In genomic region chr5:1386274-1386717, GRCh38 we compare ENCODE assay signal across 8 cellular contexts. TPM values are rescaled to one million over a fixed set of nuclear protein-coding genes. Genes with fewer than 3 reads are reported as not detected.
DNase-seq lines count a peak whose midpoint lies in the region; ATAC-seq lines count a peak whose summit lies in the region.

No MANE protein-coding gene starts in this region.

- H3K4me3 Mint-ChIP-seq in naive B cell: peak overlapping the region; percentile 85 to 99 (median 98)
- H3K4me3 Mint-ChIP-seq in stimulated activated effector memory CD8-positive, alpha-beta T cell treated with anti-CD3 and anti-CD28 coated beads, Interleukin-12 subunit alpha, Interleukin-12 subunit beta, amount 100 ng/mL, for 72 hours: peak overlapping the region; percentile 89

- peaks cover 0 to 13% of the 10 kb centered on the region in 2 donors for H3K4me1 ChIP-seq in esophagus (ENCODE audit: control insufficient read depth in 2 of 2, insufficient read depth in 2 of 2, low read length in 1 of 2)

- H3K4me1 Mint-ChIP-seq in naive B cell: peaks cover 24 to 31% (median 25%) of the 10 kb centered on the region in 3 donors
- H3K4me1 Mint-ChIP-seq in stimulated activated effector memory CD8-positive, alpha-beta T cell treated with anti-CD3 and anti-CD28 coated beads, Interleukin-12 subunit alpha, Interleukin-12 subunit beta, amount 100 ng/mL, for 72 hours: peaks cover 26% of the 10 kb centered on the region

- DNase-seq in NCI-H2171 (lab: John Stamatoyannopoulos, UW) (peak; percentile 43), naive B cell (peak; percentile 81), GF-D8 (lab: John Stamatoyannopoulos, UW) (no peak)
- peak; percentile 72 for DNase-seq in activated CD8-positive, alpha-beta memory T cell treated with anti-CD3 and anti-CD28 coated beads, Interleukin-2, amount 50 U/mL, for 4 hours
- peak in 1 of 2 donors; percentile 79 for DNase-seq in stimulated activated effector memory CD8-positive, alpha-beta T cell treated with anti-CD3 and anti-CD28 coated beads, Interleukin-12 subunit alpha, Interleukin-12 subunit beta, amount 100 ng/mL, for 72 hours (ENCODE audit: low spot score in 2 of 2)

- H3K27ac Mint-ChIP-seq in naive B cell: peak overlapping the region; percentile 92 to 99 (median 96)
- H3K27ac Mint-ChIP-seq in stimulated activated effector memory CD8-positive, alpha-beta T cell treated with anti-CD3 and anti-CD28 coated beads, Interleukin-12 subunit alpha, Interleukin-12 subunit beta, amount 100 ng/mL, for 72 hours: peak overlapping the region; percentile 93

- H3K36me3 Mint-ChIP-seq in naive B cell: no peaks in the 10 kb centered on the region
- peaks cover 6% of the 10 kb centered on the region for H3K36me3 Mint-ChIP-seq in stimulated activated effector memory CD8-positive, alpha-beta T cell treated with anti-CD3 and anti-CD28 coated beads, Interleukin-12 subunit alpha, Interleukin-12 subunit beta, amount 100 ng/mL, for 72 hours

- peak overlapping the region; percentile 76 to 81 for H3K27ac ChIP-seq in esophagus (ENCODE audit: low read depth in 2 of 2, low read length in 1 of 2)

- peak overlapping the region; percentile 57 to 58 for H3K4me3 ChIP-seq in esophagus (ENCODE audit: low read depth in 1 of 2, low read length in 2 of 2)

- H3K36me3 ChIP-seq in esophagus (ENCODE audit: control insufficient read depth in 2 of 2, insufficient read depth in 2 of 2, low read length in 1 of 2): no peaks in the 10 kb centered on the region

- no peaks in the 10 kb centered on the region for H3K9me3 ChIP-seq in esophagus (ENCODE audit: control insufficient read depth in 2 of 2, insufficient read depth in 1 of 2, low read depth in 1 of 2, low read length in 1 of 2)

- 0 to 1% methylated on average over 33 to 36 of the region's 36 CpGs for WGBS in esophagus, 2 donors

- peaks cover 0 to 9% (median 0%) of the 10 kb centered on the region in 7 donors for H3K9me3 Mint-ChIP-seq in naive B cell
- no peaks in the 10 kb centered on the region for H3K9me3 Mint-ChIP-seq in stimulated activated effector memory CD8-positive, alpha-beta T cell treated with anti-CD3 and anti-CD28 coated beads, Interleukin-12 subunit alpha, Interleukin-12 subunit beta, amount 100 ng/mL, for 72 hours

- peaks cover 4 to 15% (median 14%) of the 10 kb centered on the region in 3 donors for H3K27me3 Mint-ChIP-seq in naive B cell

- peak; percentile 59 for ATAC-seq in GM18502 (IDR thresholded peaks at IDR 0.05; ENCODE audit: poor library complexity, unreplicated experiment)
- peak; percentile 51 for ATAC-seq in HG02840 (IDR thresholded peaks at IDR 0.05; ENCODE audit: low FRiP score, unreplicated experiment)
- peak; percentile 78 to 80 for ATAC-seq in naive B cell (ENCODE audit: low read depth in 2 of 2)
- ATAC-seq in stimulated activated effector memory CD8-positive, alpha-beta T cell treated with anti-CD3 and anti-CD28 coated beads, Interleukin-12 subunit alpha, Interleukin-12 subunit beta, amount 100 ng/mL, for 72 hours: peak; percentile 83

- peaks cover 0 to 4% of the 10 kb centered on the region in 2 donors for H3K27me3 ChIP-seq in esophagus (ENCODE audit: control insufficient read depth in 1 of 2, insufficient read depth in 2 of 2, low read length in 2 of 2)

RNA-seq across cellular contexts. Expression of gene CLPTM1L, which starts 41.4 kb away (rescaled TPM):
- polyA plus RNA-seq in esophagus (10 to 100 TPM; 20.0 to 52.1 TPM), naive B cell (ENCODE audit: low read depth in 6 of 6) (10 to 100 TPM; 24.5 to 65.2 (median 41.4) TPM)

RNA-seq across cellular contexts. Expression of gene SLC6A3, which starts 58.9 kb away (rescaled TPM):
- polyA plus RNA-seq in esophagus (under 1 TPM in 1 of 2 donors, not detected in 1; 0.11 TPM), naive B cell (ENCODE audit: low read depth in 6 of 6) (under 1 TPM in 1 of 6 donors, not detected in 5; 0.09 TPM)
